In the genomic region with DNA sequence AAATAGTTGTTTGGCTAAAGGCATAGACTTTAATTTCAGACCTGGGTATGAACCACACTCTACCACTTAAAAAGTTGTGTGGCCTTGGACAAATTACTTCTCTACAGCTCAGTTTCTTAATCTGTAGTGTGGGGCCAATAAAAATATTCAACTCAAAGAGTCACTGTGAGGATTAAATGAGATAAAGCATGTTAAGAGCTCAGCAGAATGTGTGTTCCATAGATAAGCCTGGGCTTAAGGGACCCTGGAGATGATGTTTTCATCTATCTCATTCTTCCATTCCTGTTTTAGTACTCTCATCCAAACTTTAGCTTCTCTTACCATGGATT, we compare ENCODE assay signal across 17 cellular contexts. TPM values are rescaled to one million over a fixed set of nuclear protein-coding genes. Genes with fewer than 3 reads are reported as not detected.
DNase-seq lines count a peak whose midpoint lies in the region; ATAC-seq and TF ChIP-seq lines count a peak whose summit lies in the region.
"Had no signal": no experiment of that assay in that cellular context is flagged by ENCODE, and none has a peak within 500 bp of the region (broad histone marks: within the 10 kb centered on the region; RNA-seq: fewer than 3 reads in every experiment).

No MANE protein-coding gene starts in this region.

- no peak overlapping the region for H3K9ac ChIP-seq in mucosa of rectum (ENCODE audit: low read depth in 1 of 2, low read length in 2 of 2)

- TF ChIP-seq POLR2A in uterus (IDR thresholded peaks at IDR 0.05), result no peak

- H3K36me3 ChIP-seq in mucosa of rectum (ENCODE audit: control insufficient read depth in 2 of 2, insufficient read depth in 2 of 2, low read length in 2 of 2) (peaks cover 0 to 3% of the 10 kb centered on the region in 2 donors), uterus (no peaks in the 10 kb centered on the region), left ventricle myocardium inferior (peaks cover 3% of the 10 kb centered on the region)

- H3K4me1 ChIP-seq in mucosa of rectum (ENCODE audit: control insufficient read depth in 2 of 2, insufficient read depth in 2 of 2, low read length in 2 of 2) (peaks cover 24 to 50% of the 10 kb centered on the region in 2 donors), uterus (peaks cover 3% of the 10 kb centered on the region in 2 donors), left ventricle myocardium inferior (peaks cover 18% of the 10 kb centered on the region)

- intact Hi-C loops in uterus (cut with DNase I; ENCODE audit: low total_unique reads) (no loop called here), left ventricle myocardium inferior (cut with micrococcal nuclease) (no loop called here)

- H3K27me3 ChIP-seq in mucosa of rectum (ENCODE audit: control insufficient read depth in 2 of 2, insufficient read depth in 2 of 2, low read length in 2 of 2), result no peaks in the 10 kb centered on the region
- no peaks in the 10 kb centered on the region for H3K27me3 ChIP-seq in uterus
- no peaks in the 10 kb centered on the region for H3K27me3 ChIP-seq in left ventricle myocardium inferior (ENCODE audit: low read depth)

- H3K4me3 ChIP-seq in mucosa of rectum (ENCODE audit: low read length in 2 of 2), result no peak overlapping the region
- no peak overlapping the region for H3K4me3 ChIP-seq in uterus
- no peak overlapping the region for H3K4me3 ChIP-seq in left ventricle myocardium inferior

- H3K27ac ChIP-seq in 22Rv1 (peak overlapping the region; percentile 46), VCaP (peak overlapping the region; percentile 56), mucosa of rectum (ENCODE audit: low read depth in 2 of 2, low read length in 2 of 2) (peak overlapping the region; percentile 3 to 62), uterus (no peak overlapping the region), left ventricle myocardium inferior (replicated peaks) (no peak overlapping the region)

- TF ChIP-seq CTCF in 22Rv1 (IDR thresholded peaks at IDR 0.05) (no peak), VCaP (conservative IDR thresholded peaks at IDR 0.05) (no peak), uterus (IDR thresholded peaks at IDR 0.05) (no peak), left ventricle myocardium inferior (IDR thresholded peaks at IDR 0.05; ENCODE audit: borderline replicate concordance) (no peak)

- no peak for ATAC-seq in activated CD4-positive, CD25-positive, alpha-beta regulatory T cell treated with anti-CD3 and anti-CD28 coated beads, Interleukin-2, amount 50 U/mL, for 24 hours

- DNase-seq in OCI-M2 (lab: John Stamatoyannopoulos, UW; ENCODE audit: unreplicated experiment) (peak; percentile 22), uterus (no peak), left ventricle myocardium inferior (no peak), NCI-H69 (lab: John Stamatoyannopoulos, UW) (no peak)
- DNase-seq: CD4-positive, alpha-beta T cell; DMS153; GDM1; H9; MM.1S; NCI-H1105; NCI-H2081; NCI-H748 treated with DMSO at 0.1 percent for 48 hours; Right ventricle myocardium superior had no signal

- H3K9me3 ChIP-seq in mucosa of rectum (ENCODE audit: control insufficient read depth in 2 of 2, low read length in 2 of 2) (no peaks in the 10 kb centered on the region), uterus (no peaks in the 10 kb centered on the region), left ventricle myocardium inferior (replicated peaks) (no peaks in the 10 kb centered on the region)

RNA-seq across cellular contexts. Expression of gene S100A10, which starts 17.7 kb away (rescaled TPM):
- 100 to 1,000 TPM in 1 of 4 donors, 10 to 100 TPM in 3; 21.8 to 189 (median 34.6) TPM for total RNA-seq in uterus
- total RNA-seq in left ventricle myocardium inferior, result 186 TPM

Comparison
In these comparisons a context has a peak if more than half of its experiments do, and no peak if none do; other contexts are left out.
1. H3K27ac ChIP-seq: peak in 22Rv1 (single experiment), VCaP (single experiment) and mucosa of rectum (2 of 2); none in uterus (0 of 2) and left ventricle myocardium inferior (single experiment).